In genomic region chr7:20311743-20312042, GRCh38 we compare ENCODE assay signal across 19 cellular contexts.
"Had no signal": no experiment of that assay in that cellular context is flagged by ENCODE, and none has a peak within 500 bp of the region (broad histone marks: within the 10 kb centered on the region; RNA-seq: fewer than 3 reads in every experiment).

No MANE protein-coding gene starts in this region.

- H3K4me3 ChIP-seq: body of pancreas, left ventricle myocardium inferior, pancreas, psoas muscle, right atrium auricular region, thyroid gland had no signal

- H3K27ac Mint-ChIP-seq: activated naive CD4-positive, alpha-beta T cell treated with anti-CD3 and anti-CD28 coated beads, Interleukin-2, amount 50 U/mL, for 24 hours; mesothelial cell of epicardium; natural killer cell had no signal

- H3K4me1 ChIP-seq: body of pancreas, left ventricle myocardium inferior, pancreas, psoas muscle, right atrium auricular region, thyroid gland had no signal

- H3K9me3 ChIP-seq: body of pancreas, left ventricle myocardium inferior, pancreas, psoas muscle, right atrium auricular region, thyroid gland had no signal

- H3K36me3 ChIP-seq: left ventricle myocardium inferior, pancreas, right atrium auricular region, thyroid gland had no signal

- DNase-seq: activated CD4-positive, alpha-beta T cell treated with anti-CD3 and anti-CD28 coated beads for 1 hour; activated CD4-positive, alpha-beta T cell treated with anti-CD3 and anti-CD28 coated beads, Interleukin-2, amount 50 U/mL, for 1 hour; activated gamma-delta T cell treated with Interleukin-2 at 50 U/mL for 16 hours; activated T-cell treated with anti-CD3 and anti-CD28 coated beads, Interleukin-2, amount 50 U/mL, for 1 hour; body of pancreas; effector CD8-positive, alpha-beta T cell; glutamatergic neuron; left ventricle myocardium inferior; natural killer cell; pancreas; psoas muscle; stimulated activated CD4-positive, alpha-beta T cell treated with anti-CD3 and anti-CD28 coated beads, Interleukin-12 subunit alpha, Interleukin-12 subunit beta, amount 100 ng/mL, for 4 hours; stimulated activated CD4-positive, alpha-beta T cell treated with anti-CD3 and anti-CD28 coated beads, Interleukin-4, amount 100 ng/mL, for 4 hours; stimulated activated naive CD8-positive, alpha-beta T cell treated with anti-CD3 and anti-CD28 coated beads, Interleukin-15, Interleukin-2, amounts not matched to agents 100 U/mL and 50 U/mL, for 24 hours; thyroid gland had no signal

- H3K27me3 Mint-ChIP-seq: activated naive CD4-positive, alpha-beta T cell treated with anti-CD3 and anti-CD28 coated beads, Interleukin-2, amount 50 U/mL, for 24 hours had no signal

- H3K4me1 Mint-ChIP-seq: activated naive CD4-positive, alpha-beta T cell treated with anti-CD3 and anti-CD28 coated beads, Interleukin-2, amount 50 U/mL, for 24 hours; natural killer cell had no signal

- H3K27ac ChIP-seq: body of pancreas, left ventricle myocardium inferior, pancreas, psoas muscle, right atrium auricular region, thyroid gland had no signal

- H3K36me3 Mint-ChIP-seq: activated naive CD4-positive, alpha-beta T cell treated with anti-CD3 and anti-CD28 coated beads, Interleukin-2, amount 50 U/mL, for 24 hours; mesothelial cell of epicardium; natural killer cell had no signal

- H3K27me3 ChIP-seq: body of pancreas, pancreas, right atrium auricular region, thyroid gland had no signal

- H3K9me3 Mint-ChIP-seq: activated naive CD4-positive, alpha-beta T cell treated with anti-CD3 and anti-CD28 coated beads, Interleukin-2, amount 50 U/mL, for 24 hours; mesothelial cell of epicardium had no signal

- ATAC-seq: body of pancreas; esophagus mucosa; natural killer cell; psoas muscle; stimulated activated naive CD8-positive, alpha-beta T cell treated with anti-CD3 and anti-CD28 coated beads, Interleukin-15, Interleukin-2, amounts not matched to agents 100 U/mL and 50 U/mL, for 24 hours had no signal

- H3K4me3 Mint-ChIP-seq: activated naive CD4-positive, alpha-beta T cell treated with anti-CD3 and anti-CD28 coated beads, Interleukin-2, amount 50 U/mL, for 24 hours; mesothelial cell of epicardium; natural killer cell had no signal
